Comparison of ENCODE assay signal across 8 cellular contexts in the genomic region with DNA sequence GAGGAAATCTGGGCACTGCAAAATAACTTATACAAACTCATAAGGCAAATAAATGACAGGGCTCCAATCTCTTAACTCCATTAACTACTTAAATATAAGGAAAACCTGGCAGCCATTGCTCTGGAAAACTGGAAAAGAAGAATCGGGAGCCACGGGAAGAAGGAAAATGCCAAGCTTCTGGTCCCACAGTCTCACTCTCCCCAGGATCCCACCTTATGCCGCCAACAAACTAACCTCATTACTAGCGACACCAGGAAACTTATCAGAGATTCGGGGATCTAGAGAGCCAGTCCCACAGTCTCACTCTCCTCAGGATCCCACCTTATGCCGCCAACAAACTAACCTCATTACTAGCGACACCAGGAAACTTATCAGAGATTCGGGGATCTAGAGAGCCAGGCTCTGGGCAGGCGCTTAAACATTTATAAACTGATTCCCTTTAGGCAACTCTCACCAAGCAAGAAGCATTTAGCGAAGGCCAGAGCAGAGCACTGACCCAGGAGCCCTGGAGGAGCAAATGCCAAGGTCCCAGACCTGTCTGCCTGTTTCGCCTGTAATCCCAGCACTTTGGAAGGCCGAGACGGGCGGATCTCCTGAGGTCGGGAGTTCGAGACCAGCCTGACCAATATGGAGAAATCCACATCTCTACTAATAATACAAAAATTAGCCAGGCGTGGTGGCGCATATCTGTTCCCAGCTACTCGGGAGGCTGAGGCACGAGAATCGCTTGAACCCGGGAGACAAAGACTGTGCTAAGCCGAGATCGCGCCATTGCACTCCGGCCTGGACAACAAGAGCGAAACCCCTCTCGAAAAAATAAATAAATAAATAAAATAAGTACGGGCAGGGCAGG. TPM values are rescaled to one million over a fixed set of nuclear protein-coding genes. Genes with fewer than 3 reads are reported as not detected.
DNase-seq lines count a peak whose midpoint lies in the region; ATAC-seq and TF ChIP-seq lines count a peak whose summit lies in the region.

No MANE protein-coding gene starts in this region.

- peak; percentile 7 for ATAC-seq in HG03064 (IDR thresholded peaks at IDR 0.05; ENCODE audit: low read depth, unreplicated experiment)
- ATAC-seq in lung (ENCODE audit: insufficient read depth, low FRiP score) = no peak

- DNase-seq in astrocyte of the cerebellum (ENCODE audit: low read depth) (no peak), lung (ENCODE audit: low spot score) (no peak), vagina (ENCODE audit: extremely low spot score in 2 of 2) (no peak), COLO829 (ENCODE audit: low spot score) (no peak), NCI-H524 (lab: John Stamatoyannopoulos, UW) (no peak)
- DNase-seq in activated CD8-positive, alpha-beta memory T cell treated with anti-CD3 and anti-CD28 coated beads for 24 hours = no peak

- WGBS in lung, 2 donors = 19 to 20% methylated on average over 29 of the region's 29 CpGs

- no peaks in the 10 kb centered on the region for H3K27me3 ChIP-seq in BLaER1
- H3K27me3 ChIP-seq in lung (ENCODE audit: control insufficient read depth, insufficient read depth) = no peaks in the 10 kb centered on the region
- no peaks in the 10 kb centered on the region for H3K27me3 ChIP-seq in vagina

- H3K36me3 ChIP-seq in BLaER1 (peaks cover 8% of the 10 kb centered on the region), lung (ENCODE audit: control insufficient read depth in 2 of 2, insufficient read depth in 2 of 2, low read length in 2 of 2) (peaks cover 0 to 4% of the 10 kb centered on the region in 2 donors), vagina (no peaks in the 10 kb centered on the region)

- peak overlapping the region; percentile 90 for H3K4me2 ChIP-seq in BLaER1

- peak overlapping the region; percentile 89 for H3K27ac ChIP-seq in BLaER1
- peak overlapping the region; percentile 91 to 94 for H3K27ac ChIP-seq in lung (ENCODE audit: low read depth in 1 of 2, low read length in 1 of 2)
- peak overlapping the region; percentile 90 for H3K27ac ChIP-seq in vagina

- peak overlapping the region; percentile 88 for H3K4me3 ChIP-seq in BLaER1
- peak overlapping the region; percentile 98 for H3K4me3 ChIP-seq in astrocyte of the cerebellum (ENCODE audit: low read depth, low read length)
- peak overlapping the region; percentile 63 for H3K4me3 ChIP-seq in lung
- peak overlapping the region; percentile 72 to 78 for H3K4me3 ChIP-seq in vagina

- no peak for TF ChIP-seq POLR2A in vagina (IDR thresholded peaks at IDR 0.05)

- H3K9ac ChIP-seq in BLaER1 = peak overlapping the region; percentile 91

- no peaks in the 10 kb centered on the region for H3K9me3 ChIP-seq in BLaER1
- no peaks in the 10 kb centered on the region for H3K9me3 ChIP-seq in lung (ENCODE audit: control insufficient read depth in 2 of 2, insufficient read depth in 1 of 2, low read length in 1 of 2)
- no peaks in the 10 kb centered on the region for H3K9me3 ChIP-seq in vagina

- TF ChIP-seq CTCF in astrocyte of the cerebellum (IDR thresholded peaks at IDR 0.05; ENCODE audit: low read depth, low read length, missing control alignments) (no peak), lung (IDR thresholded peaks at IDR 0.05; ENCODE audit: control extremely low read depth, extremely low read depth) (no peak), vagina (IDR thresholded peaks at IDR 0.05) (no peak)

- in situ Hi-C loops in astrocyte of the cerebellum (cut with HindIII; ENCODE audit: low sequenced_read_pairs) = no loop called here

- H4K20me1 ChIP-seq in BLaER1 = peaks cover 52% of the 10 kb centered on the region

- intact Hi-C loops in vagina (cut with DNase I) = no loop called here

- H3K4me1 ChIP-seq in BLaER1 (peaks cover 42% of the 10 kb centered on the region), lung (ENCODE audit: control insufficient read depth in 2 of 2, insufficient read depth in 2 of 2, low read length in 2 of 2) (peaks cover 0 to 2% of the 10 kb centered on the region in 2 donors), vagina (peaks cover 46% of the 10 kb centered on the region)

RNA-seq across cellular contexts. Expression of gene PSMB2, which starts 0.7 kb away (rescaled TPM):
- 10 to 100 TPM; 32.0 to 58.7 TPM for total RNA-seq in lung
- 10 to 100 TPM; 56.8 to 59.2 TPM for polyA plus RNA-seq in lung
- 39.3 TPM for total RNA-seq in vagina
